Comparison of ENCODE assay signal across 8 cellular contexts in genomic region chr13:20828540-20829364, GRCh38. TPM values are rescaled to one million over a fixed set of nuclear protein-coding genes. Genes with fewer than 3 reads are reported as not detected.
DNase-seq lines count a peak whose midpoint lies in the region; ATAC-seq and TF ChIP-seq lines count a peak whose summit lies in the region.

No MANE protein-coding gene starts in this region.

- peaks cover 3% of the 10 kb centered on the region for H3K36me3 Mint-ChIP-seq in central memory CD8-positive, alpha-beta T cell (ENCODE audit: insufficient read depth)

- peak; percentile 7 for DNase-seq in AG09319 (ENCODE audit: extremely low read depth, low read depth)
- DNase-seq in GM06990 (ENCODE audit: extremely low read depth, insufficient read length) = peak; percentile 28
- DNase-seq in SKM-1 treated with dmso at 0.1 percent for 144 hours (lab: John Stamatoyannopoulos, UW; ENCODE audit: unreplicated experiment) = peak; percentile 67
- DNase-seq in central memory CD8-positive, alpha-beta T cell (ENCODE audit: low spot score in 2 of 2) = peak in 1 of 2 donors; percentile 32
- no peak for DNase-seq in left lobe of liver (ENCODE audit: low spot score)
- no peak for DNase-seq in suprapubic skin (ENCODE audit: low spot score in 2 of 2)
- no peak for DNase-seq in 8988T

- no peaks in the 10 kb centered on the region for H3K9me3 Mint-ChIP-seq in central memory CD8-positive, alpha-beta T cell

- peaks cover 8% of the 10 kb centered on the region for H3K4me1 Mint-ChIP-seq in central memory CD8-positive, alpha-beta T cell

- H3K27ac Mint-ChIP-seq in central memory CD8-positive, alpha-beta T cell (ENCODE audit: low read depth) = peak overlapping the region; percentile 39

- TF ChIP-seq EP300 in Ishikawa (IDR thresholded peaks at IDR 0.05; ENCODE audit: borderline replicate concordance) (no peak), suprapubic skin (IDR thresholded peaks at IDR 0.05) (no peak)

- H3K4me1 ChIP-seq in suprapubic skin = peaks cover 8% of the 10 kb centered on the region

- H3K27me3 ChIP-seq in GM06990 (replicated peaks; ENCODE audit: control insufficient read depth, insufficient read depth, low read length) = no peaks in the 10 kb centered on the region
- no peaks in the 10 kb centered on the region for H3K27me3 ChIP-seq in suprapubic skin

- no peaks in the 10 kb centered on the region for H3K9me3 ChIP-seq in suprapubic skin

- 16% methylated on average over 5 of the region's 5 CpGs for WGBS in suprapubic skin

- H3K4me3 Mint-ChIP-seq in central memory CD8-positive, alpha-beta T cell = peak overlapping the region; percentile 10

- H3K36me3 ChIP-seq in GM06990 (ENCODE audit: control insufficient read depth, insufficient read depth, low read length) = peaks cover 2% of the 10 kb centered on the region
- peaks cover 3% of the 10 kb centered on the region for H3K36me3 ChIP-seq in suprapubic skin

- peak; percentile 64 for ATAC-seq in central memory CD8-positive, alpha-beta T cell (replicated peaks; ENCODE audit: extremely low read depth, poor library complexity, severe bottlenecking)
- peak; percentile 95 for ATAC-seq in left lobe of liver

- TF ChIP-seq RAD21 in Ishikawa (IDR thresholded peaks at IDR 0.05; ENCODE audit: low read depth) = peak; percentile 57

- H3K27me3 Mint-ChIP-seq in central memory CD8-positive, alpha-beta T cell = no peaks in the 10 kb centered on the region

- H3K4me3 ChIP-seq in GM06990 (replicated peaks; ENCODE audit: low read depth, low read length) (no peak overlapping the region; the same call in 1 of the 2 replicates), suprapubic skin (no peak overlapping the region)

- no peak for TF ChIP-seq POLR2A in suprapubic skin (IDR thresholded peaks at IDR 0.05)

- no peak overlapping the region for H3K27ac ChIP-seq in suprapubic skin

- TF ChIP-seq CTCF in AG09319 (IDR thresholded peaks at IDR 0.05; ENCODE audit: low read depth, low read length) = peak; percentile 89
- TF ChIP-seq CTCF in GM06990 (IDR thresholded peaks at IDR 0.05; ENCODE audit: insufficient read depth, low read length, poor library complexity, severe bottlenecking) = peak; percentile 68
- peak; percentile 70 for TF ChIP-seq CTCF in suprapubic skin (IDR thresholded peaks at IDR 0.05)

TF ChIP-seq in Ishikawa, 13 proteins besides CTCF, POLR2A, EP300 and RAD21:
- TF ChIP-seq FOXM1 (IDR thresholded peaks at IDR 0.05; ENCODE audit: borderline replicate concordance, low read depth) (no peak), CEBPB (IDR thresholded peaks at IDR 0.05) (no peak), REST (IDR thresholded peaks at IDR 0.05; ENCODE audit: low read depth) (no peak), YY1 (IDR thresholded peaks at IDR 0.05; ENCODE audit: low read depth) (no peak), NFIC (IDR thresholded peaks at IDR 0.05) (no peak), ZBTB7A (IDR thresholded peaks at IDR 0.05; ENCODE audit: low read depth) (no peak), CREB1 (IDR thresholded peaks at IDR 0.05; ENCODE audit: low read depth) (no peak), USF1 (IDR thresholded peaks at IDR 0.05) (no peak), TCF12 (IDR thresholded peaks at IDR 0.05; ENCODE audit: low read depth) (no peak), TEAD4 (IDR thresholded peaks at IDR 0.05) (no peak)
- TF ChIP-seq, protein P1, sequence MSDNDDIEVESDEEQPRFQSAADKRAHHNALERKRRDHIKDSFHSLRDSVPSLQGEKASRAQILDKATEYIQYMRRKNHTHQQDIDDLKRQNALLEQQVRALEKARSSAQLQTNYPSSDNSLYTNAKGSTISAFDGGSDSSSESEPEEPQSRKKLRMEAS (IDR thresholded peaks at IDR 0.05) = no peak

RNA-seq across cellular contexts. Expression of gene EEF1AKMT1, which starts 55.0 kb away (rescaled TPM):
- total RNA-seq in left lobe of liver (7.7 TPM), suprapubic skin (10 to 100 TPM in 1 of 4 donors, 1 to 10 TPM in 3; 2.0 to 24.7 (median 4.7) TPM)

Comparison
In these comparisons a context has a peak if more than half of its experiments do, and no peak if none do; other contexts are left out.
1. DNase-seq: peak in AG09319 (single experiment), GM06990 (single experiment) and SKM-1 treated with dmso at 0.1 percent for 144 hours (single experiment); none in left lobe of liver (single experiment), suprapubic skin (0 of 2) and 8988T (single experiment).
2. Peak in every context shown above with its lines, with median percentiles within 50 percentile points of each other: CTCF ChIP-seq.